9 cellular contexts compared by ENCODE assay signal in genomic region chr2:144453039-144453336, GRCh38.
DNase-seq lines count a peak whose midpoint lies in the region; ATAC-seq and TF ChIP-seq lines count a peak whose summit lies in the region.
"Had no signal": no experiment of that assay in that cellular context is flagged by ENCODE, and none has a peak within 500 bp of the region (broad histone marks: within the 10 kb centered on the region; RNA-seq: fewer than 3 reads in every experiment).

No MANE protein-coding gene starts in this region.

- H3K4me3 ChIP-seq in HUES64 (ENCODE audit: low read length): no peak overlapping the region
- H3K4me3 ChIP-seq in left lung: no peak overlapping the region
- H3K4me3 ChIP-seq in subcutaneous abdominal adipose tissue (ENCODE audit: low read depth in 1 of 5, low read length in 5 of 5): peak overlapping the region in 2 of 5 donors; percentile 18 to 42
- H3K4me3 ChIP-seq in uterus: no peak overlapping the region
- H3K4me3 ChIP-seq: GM12878 had no signal

- DNase-seq in caudate nucleus (lab: John Stamatoyannopoulos, UW) (no peak), left lung (no peak), SW480 (ENCODE audit: low spot score) (no peak), uterus (no peak), iPS-NIHi7 (ENCODE audit: extremely low spot score) (no peak)
- DNase-seq: effector memory CD4-positive, alpha-beta T cell had no signal

- ATAC-seq in left lung: no peak
- ATAC-seq: GM12878 had no signal

- H3K36me3 ChIP-seq in HUES64 (ENCODE audit: insufficient read depth, low read length) (no peaks in the 10 kb centered on the region), left lung (peaks cover 0 to 6% of the 10 kb centered on the region in 2 donors), subcutaneous abdominal adipose tissue (ENCODE audit: control insufficient read depth in 5 of 5, insufficient read depth in 5 of 5, low read length in 5 of 5) (peaks cover 0 to 3% (median 0%) of the 10 kb centered on the region in 5 donors), uterus (no peaks in the 10 kb centered on the region)

- 73% methylated on average over 4 of the region's 4 CpGs for WGBS in HUES64

- H3K9ac ChIP-seq in HUES64 (ENCODE audit: low read depth, low read length) (0 out of 2 replicates have a peak overlapping the region, but pooled peaks have one; percentile 11), subcutaneous abdominal adipose tissue (ENCODE audit: low read length in 5 of 5) (no peak overlapping the region)

- peaks cover 55% of the 10 kb centered on the region for H3K4me1 ChIP-seq in HUES64 (ENCODE audit: insufficient read depth, low read length)
- peaks cover 4 to 97% of the 10 kb centered on the region in 2 donors for H3K4me1 ChIP-seq in left lung
- H3K4me1 ChIP-seq in subcutaneous abdominal adipose tissue (ENCODE audit: control insufficient read depth in 5 of 5, insufficient read depth in 5 of 5, low read length in 5 of 5): peaks cover 2 to 47% (median 41%) of the 10 kb centered on the region in 5 donors
- H3K4me1 ChIP-seq in uterus: peaks cover 0 to 4% of the 10 kb centered on the region in 2 donors

- H3K27me3 ChIP-seq in HUES64 (ENCODE audit: insufficient read depth, low read length) (no peaks in the 10 kb centered on the region; the same call in 1 of the 2 replicates), left lung (no peaks in the 10 kb centered on the region), subcutaneous abdominal adipose tissue (ENCODE audit: control insufficient read depth in 5 of 5, insufficient read depth in 4 of 5, low read length in 5 of 5) (no peaks in the 10 kb centered on the region), uterus (no peaks in the 10 kb centered on the region)

- peak overlapping the region; percentile 46 for H3K27ac ChIP-seq in HUES64 (ENCODE audit: low read depth, low read length)
- peak overlapping the region; percentile 54 for H3K27ac ChIP-seq in caudate nucleus (ENCODE audit: low read depth, low read length)
- H3K27ac ChIP-seq in left lung: peak overlapping the region; percentile 55 to 66
- peak overlapping the region; percentile 74 for H3K27ac ChIP-seq in subcutaneous abdominal adipose tissue (ENCODE audit: low read depth, low read length)
- H3K27ac ChIP-seq in uterus: peak overlapping the region in 1 of 2 donors; percentile 51

- intact Hi-C loops in left lung (cut with DNase I): no loop called here
- intact Hi-C loops in uterus (cut with DNase I; ENCODE audit: low total_unique reads): no loop called here

- no peak for TF ChIP-seq CTCF in left lung (IDR thresholded peaks at IDR 0.05)
- peak in 1 of 4 experiments; percentile 5 for TF ChIP-seq CTCF in uterus (IDR thresholded peaks at IDR 0.05)

- H3K9me3 ChIP-seq in HUES64 (ENCODE audit: insufficient read depth, low read depth, low read length) (no peaks in the 10 kb centered on the region), left lung (no peaks in the 10 kb centered on the region), subcutaneous abdominal adipose tissue (ENCODE audit: control insufficient read depth in 5 of 5, low read length in 5 of 5) (no peaks in the 10 kb centered on the region), uterus (no peaks in the 10 kb centered on the region)

- TF ChIP-seq POLR2A in uterus (IDR thresholded peaks at IDR 0.05): no peak
